ENCODE assay signal across 1 cellular context in genomic region chr21:43659136-43660000, GRCh38.
A peak's percentile ranks its signal among the peaks of the same experiment; 100 is the strongest.
TF ChIP-seq lines count a peak whose summit lies in the region.

Gene HSF2BP (minus strand): TSS chr21:43659488. CDS start chr21:43658096, 1,392 bp downstream.
Gene RRP1B (plus strand): TSS chr21:43659560. CDS start chr21:43659665, 105 bp downstream.

TF ChIP-seq in HepG2, 621 proteins besides CTCF, POLR2A, EP300 and RAD21 (continued from another document and continues in another):
- TF ChIP-seq, protein P1, sequence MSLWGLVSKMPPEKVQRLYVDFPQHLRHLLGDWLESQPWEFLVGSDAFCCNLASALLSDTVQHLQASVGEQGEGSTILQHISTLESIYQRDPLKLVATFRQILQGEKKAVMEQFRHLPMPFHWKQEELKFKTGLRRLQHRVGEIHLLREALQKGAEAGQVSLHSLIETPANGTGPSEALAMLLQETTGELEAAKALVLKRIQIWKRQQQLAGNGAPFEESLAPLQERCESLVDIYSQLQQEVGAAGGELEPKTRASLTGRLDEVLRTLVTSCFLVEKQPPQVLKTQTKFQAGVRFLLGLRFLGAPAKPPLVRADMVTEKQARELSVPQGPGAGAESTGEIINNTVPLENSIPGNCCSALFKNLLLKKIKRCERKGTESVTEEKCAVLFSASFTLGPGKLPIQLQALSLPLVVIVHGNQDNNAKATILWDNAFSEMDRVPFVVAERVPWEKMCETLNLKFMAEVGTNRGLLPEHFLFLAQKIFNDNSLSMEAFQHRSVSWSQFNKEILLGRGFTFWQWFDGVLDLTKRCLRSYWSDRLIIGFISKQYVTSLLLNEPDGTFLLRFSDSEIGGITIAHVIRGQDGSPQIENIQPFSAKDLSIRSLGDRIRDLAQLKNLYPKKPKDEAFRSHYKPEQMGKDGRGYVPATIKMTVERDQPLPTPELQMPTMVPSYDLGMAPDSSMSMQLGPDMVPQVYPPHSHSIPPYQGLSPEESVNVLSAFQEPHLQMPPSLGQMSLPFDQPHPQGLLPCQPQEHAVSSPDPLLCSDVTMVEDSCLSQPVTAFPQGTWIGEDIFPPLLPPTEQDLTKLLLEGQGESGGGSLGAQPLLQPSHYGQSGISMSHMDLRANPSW (CRISPR knock-in tag; IDR thresholded peaks at IDR 0.05; ENCODE audit: borderline replicate concordance) = no peak
- TF ChIP-seq, protein P2, sequence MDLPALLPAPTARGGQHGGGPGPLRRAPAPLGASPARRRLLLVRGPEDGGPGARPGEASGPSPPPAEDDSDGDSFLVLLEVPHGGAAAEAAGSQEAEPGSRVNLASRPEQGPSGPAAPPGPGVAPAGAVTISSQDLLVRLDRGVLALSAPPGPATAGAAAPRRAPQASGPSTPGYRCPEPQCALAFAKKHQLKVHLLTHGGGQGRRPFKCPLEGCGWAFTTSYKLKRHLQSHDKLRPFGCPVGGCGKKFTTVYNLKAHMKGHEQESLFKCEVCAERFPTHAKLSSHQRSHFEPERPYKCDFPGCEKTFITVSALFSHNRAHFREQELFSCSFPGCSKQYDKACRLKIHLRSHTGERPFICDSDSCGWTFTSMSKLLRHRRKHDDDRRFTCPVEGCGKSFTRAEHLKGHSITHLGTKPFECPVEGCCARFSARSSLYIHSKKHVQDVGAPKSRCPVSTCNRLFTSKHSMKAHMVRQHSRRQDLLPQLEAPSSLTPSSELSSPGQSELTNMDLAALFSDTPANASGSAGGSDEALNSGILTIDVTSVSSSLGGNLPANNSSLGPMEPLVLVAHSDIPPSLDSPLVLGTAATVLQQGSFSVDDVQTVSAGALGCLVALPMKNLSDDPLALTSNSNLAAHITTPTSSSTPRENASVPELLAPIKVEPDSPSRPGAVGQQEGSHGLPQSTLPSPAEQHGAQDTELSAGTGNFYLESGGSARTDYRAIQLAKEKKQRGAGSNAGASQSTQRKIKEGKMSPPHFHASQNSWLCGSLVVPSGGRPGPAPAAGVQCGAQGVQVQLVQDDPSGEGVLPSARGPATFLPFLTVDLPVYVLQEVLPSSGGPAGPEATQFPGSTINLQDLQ (CRISPR knock-in tag; IDR thresholded peaks at IDR 0.05) = peak; percentile 84
- TF ChIP-seq ZNF121 (CRISPR knock-in tag; IDR thresholded peaks at IDR 0.05) (peak; percentile 52; the same call in 1 of the 2 replicates), ZNF281 (CRISPR knock-in tag; IDR thresholded peaks at IDR 0.05; ENCODE audit: borderline replicate concordance) (peak; percentile 57; the same call in 1 of the 2 replicates), TMF1 (CRISPR knock-in tag; IDR thresholded peaks at IDR 0.05; ENCODE audit: low read depth) (peak; percentile 94), RCOR2 (CRISPR knock-in tag; IDR thresholded peaks at IDR 0.05) (no peak), CCAR2 (optimal IDR thresholded peaks at IDR 0.05; ENCODE audit: low read depth, low read length) (no peak), GLMP (CRISPR knock-in tag; IDR thresholded peaks at IDR 0.05; ENCODE audit: borderline replicate concordance) (no peak), ZNF292 (CRISPR knock-in tag; IDR thresholded peaks at IDR 0.05; ENCODE audit: borderline replicate concordance, low read depth) (0 out of 2 replicates have a peak, but pooled peaks have one; percentile 17), NBN (conservative IDR thresholded peaks at IDR 0.05) (no peak), KLF6 (CRISPR knock-in tag; IDR thresholded peaks at IDR 0.05) (peak; percentile 91), ZNF709 (CRISPR knock-in tag; IDR thresholded peaks at IDR 0.05) (peak; percentile 91), ZNF235 (CRISPR knock-in tag; IDR thresholded peaks at IDR 0.05; ENCODE audit: borderline replicate concordance) (peak; percentile 98), HOXD1 (CRISPR knock-in tag; IDR thresholded peaks at IDR 0.05) (peak; percentile 94), TOPORS (CRISPR knock-in tag; IDR thresholded peaks at IDR 0.05) (peak; percentile 91), SMYD3 (CRISPR knock-in tag; IDR thresholded peaks at IDR 0.05) (no peak), NFE2L2 (IDR thresholded peaks at IDR 0.05; ENCODE audit: low read length) (no peak), ZBTB39 (CRISPR knock-in tag; IDR thresholded peaks at IDR 0.05) (0 out of 2 replicates have a peak, but pooled peaks have one; percentile 45), RNF2 (conservative IDR thresholded peaks at IDR 0.05; ENCODE audit: low read depth) (peak; percentile 99)
- TF ChIP-seq, protein P3, sequence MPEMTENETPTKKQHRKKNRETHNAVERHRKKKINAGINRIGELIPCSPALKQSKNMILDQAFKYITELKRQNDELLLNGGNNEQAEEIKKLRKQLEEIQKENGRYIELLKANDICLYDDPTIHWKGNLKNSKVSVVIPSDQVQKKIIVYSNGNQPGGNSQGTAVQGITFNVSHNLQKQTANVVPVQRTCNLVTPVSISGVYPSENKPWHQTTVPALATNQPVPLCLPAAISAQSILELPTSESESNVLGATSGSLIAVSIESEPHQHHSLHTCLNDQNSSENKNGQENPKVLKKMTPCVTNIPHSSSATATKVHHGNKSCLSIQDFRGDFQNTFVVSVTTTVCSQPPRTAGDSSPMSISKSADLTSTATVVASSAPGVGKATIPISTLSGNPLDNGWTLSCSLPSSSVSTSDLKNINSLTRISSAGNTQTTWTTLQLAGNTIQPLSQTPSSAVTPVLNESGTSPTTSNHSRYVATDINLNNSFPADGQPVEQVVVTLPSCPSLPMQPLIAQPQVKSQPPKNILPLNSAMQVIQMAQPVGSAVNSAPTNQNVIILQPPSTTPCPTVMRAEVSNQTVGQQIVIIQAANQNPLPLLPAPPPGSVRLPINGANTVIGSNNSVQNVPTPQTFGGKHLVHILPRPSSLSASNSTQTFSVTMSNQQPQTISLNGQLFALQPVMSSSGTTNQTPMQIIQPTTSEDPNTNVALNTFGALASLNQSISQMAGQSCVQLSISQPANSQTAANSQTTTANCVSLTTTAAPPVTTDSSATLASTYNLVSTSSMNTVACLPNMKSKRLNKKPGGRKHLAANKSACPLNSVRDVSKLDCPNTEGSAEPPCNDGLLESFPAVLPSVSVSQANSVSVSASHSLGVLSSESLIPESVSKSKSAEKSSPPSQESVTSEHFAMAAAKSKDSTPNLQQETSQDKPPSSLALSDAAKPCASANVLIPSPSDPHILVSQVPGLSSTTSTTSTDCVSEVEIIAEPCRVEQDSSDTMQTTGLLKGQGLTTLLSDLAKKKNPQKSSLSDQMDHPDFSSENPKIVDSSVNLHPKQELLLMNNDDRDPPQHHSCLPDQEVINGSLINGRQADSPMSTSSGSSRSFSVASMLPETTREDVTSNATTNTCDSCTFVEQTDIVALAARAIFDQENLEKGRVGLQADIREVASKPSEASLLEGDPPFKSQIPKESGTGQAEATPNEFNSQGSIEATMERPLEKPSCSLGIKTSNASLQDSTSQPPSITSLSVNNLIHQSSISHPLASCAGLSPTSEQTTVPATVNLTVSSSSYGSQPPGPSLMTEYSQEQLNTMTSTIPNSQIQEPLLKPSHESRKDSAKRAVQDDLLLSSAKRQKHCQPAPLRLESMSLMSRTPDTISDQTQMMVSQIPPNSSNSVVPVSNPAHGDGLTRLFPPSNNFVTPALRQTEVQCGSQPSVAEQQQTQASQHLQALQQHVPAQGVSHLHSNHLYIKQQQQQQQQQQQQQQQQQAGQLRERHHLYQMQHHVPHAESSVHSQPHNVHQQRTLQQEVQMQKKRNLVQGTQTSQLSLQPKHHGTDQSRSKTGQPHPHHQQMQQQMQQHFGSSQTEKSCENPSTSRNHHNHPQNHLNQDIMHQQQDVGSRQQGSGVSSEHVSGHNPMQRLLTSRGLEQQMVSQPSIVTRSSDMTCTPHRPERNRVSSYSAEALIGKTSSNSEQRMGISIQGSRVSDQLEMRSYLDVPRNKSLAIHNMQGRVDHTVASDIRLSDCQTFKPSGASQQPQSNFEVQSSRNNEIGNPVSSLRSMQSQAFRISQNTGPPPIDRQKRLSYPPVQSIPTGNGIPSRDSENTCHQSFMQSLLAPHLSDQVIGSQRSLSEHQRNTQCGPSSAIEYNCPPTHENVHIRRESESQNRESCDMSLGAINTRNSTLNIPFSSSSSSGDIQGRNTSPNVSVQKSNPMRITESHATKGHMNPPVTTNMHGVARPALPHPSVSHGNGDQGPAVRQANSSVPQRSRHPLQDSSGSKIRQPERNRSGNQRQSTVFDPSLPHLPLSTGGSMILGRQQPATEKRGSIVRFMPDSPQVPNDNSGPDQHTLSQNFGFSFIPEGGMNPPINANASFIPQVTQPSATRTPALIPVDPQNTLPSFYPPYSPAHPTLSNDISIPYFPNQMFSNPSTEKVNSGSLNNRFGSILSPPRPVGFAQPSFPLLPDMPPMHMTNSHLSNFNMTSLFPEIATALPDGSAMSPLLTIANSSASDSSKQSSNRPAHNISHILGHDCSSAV (CRISPR knock-in tag; IDR thresholded peaks at IDR 0.05; ENCODE audit: borderline replicate concordance) = no peak
- TF ChIP-seq, protein P4, sequence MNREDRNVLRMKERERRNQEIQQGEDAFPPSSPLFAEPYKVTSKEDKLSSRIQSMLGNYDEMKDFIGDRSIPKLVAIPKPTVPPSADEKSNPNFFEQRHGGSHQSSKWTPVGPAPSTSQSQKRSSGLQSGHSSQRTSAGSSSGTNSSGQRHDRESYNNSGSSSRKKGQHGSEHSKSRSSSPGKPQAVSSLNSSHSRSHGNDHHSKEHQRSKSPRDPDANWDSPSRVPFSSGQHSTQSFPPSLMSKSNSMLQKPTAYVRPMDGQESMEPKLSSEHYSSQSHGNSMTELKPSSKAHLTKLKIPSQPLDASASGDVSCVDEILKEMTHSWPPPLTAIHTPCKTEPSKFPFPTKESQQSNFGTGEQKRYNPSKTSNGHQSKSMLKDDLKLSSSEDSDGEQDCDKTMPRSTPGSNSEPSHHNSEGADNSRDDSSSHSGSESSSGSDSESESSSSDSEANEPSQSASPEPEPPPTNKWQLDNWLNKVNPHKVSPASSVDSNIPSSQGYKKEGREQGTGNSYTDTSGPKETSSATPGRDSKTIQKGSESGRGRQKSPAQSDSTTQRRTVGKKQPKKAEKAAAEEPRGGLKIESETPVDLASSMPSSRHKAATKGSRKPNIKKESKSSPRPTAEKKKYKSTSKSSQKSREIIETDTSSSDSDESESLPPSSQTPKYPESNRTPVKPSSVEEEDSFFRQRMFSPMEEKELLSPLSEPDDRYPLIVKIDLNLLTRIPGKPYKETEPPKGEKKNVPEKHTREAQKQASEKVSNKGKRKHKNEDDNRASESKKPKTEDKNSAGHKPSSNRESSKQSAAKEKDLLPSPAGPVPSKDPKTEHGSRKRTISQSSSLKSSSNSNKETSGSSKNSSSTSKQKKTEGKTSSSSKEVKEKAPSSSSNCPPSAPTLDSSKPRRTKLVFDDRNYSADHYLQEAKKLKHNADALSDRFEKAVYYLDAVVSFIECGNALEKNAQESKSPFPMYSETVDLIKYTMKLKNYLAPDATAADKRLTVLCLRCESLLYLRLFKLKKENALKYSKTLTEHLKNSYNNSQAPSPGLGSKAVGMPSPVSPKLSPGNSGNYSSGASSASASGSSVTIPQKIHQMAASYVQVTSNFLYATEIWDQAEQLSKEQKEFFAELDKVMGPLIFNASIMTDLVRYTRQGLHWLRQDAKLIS (CRISPR knock-in tag; IDR thresholded peaks at IDR 0.05) = no peak
- TF ChIP-seq, protein P5, sequence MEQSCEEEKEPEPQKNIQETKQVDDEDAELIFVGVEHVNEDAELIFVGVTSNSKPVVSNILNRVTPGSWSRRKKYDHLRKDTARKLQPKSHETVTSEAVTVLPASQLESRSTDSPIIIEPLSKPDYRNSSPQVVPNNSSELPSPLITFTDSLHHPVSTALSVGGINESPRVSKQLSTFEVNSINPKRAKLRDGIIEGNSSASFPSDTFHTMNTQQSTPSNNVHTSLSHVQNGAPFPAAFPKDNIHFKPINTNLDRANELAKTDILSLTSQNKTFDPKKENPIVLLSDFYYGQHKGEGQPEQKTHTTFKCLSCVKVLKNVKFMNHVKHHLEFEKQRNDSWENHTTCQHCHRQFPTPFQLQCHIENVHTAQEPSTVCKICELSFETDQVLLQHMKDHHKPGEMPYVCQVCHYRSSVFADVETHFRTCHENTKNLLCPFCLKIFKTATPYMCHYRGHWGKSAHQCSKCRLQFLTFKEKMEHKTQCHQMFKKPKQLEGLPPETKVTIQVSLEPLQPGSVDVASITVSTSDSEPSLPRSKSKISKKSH (CRISPR knock-in tag; IDR thresholded peaks at IDR 0.05; ENCODE audit: borderline replicate concordance) = peak; percentile 93
- TF ChIP-seq, protein P6, sequence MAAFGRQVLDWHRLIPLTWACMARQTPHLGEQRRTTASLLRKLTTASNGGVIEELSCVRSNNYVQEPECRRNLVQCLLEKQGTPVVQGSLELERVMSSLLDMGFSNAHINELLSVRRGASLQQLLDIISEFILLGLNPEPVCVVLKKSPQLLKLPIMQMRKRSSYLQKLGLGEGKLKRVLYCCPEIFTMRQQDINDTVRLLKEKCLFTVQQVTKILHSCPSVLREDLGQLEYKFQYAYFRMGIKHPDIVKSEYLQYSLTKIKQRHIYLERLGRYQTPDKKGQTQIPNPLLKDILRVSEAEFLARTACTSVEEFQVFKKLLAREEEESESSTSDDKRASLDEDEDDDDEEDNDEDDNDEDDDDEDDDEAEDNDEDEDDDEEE (CRISPR knock-in tag; IDR thresholded peaks at IDR 0.05) = peak; percentile 83; the same call in 1 of the 2 replicates
